Comparison of ENCODE assay signal across 18 cellular contexts in genomic region chr15:76502678-76503077, GRCh38.
DNase-seq lines count a peak whose midpoint lies in the region; ATAC-seq, FAIRE-seq and TF ChIP-seq lines count a peak whose summit lies in the region.
"Had no signal": no experiment of that assay in that cellular context is flagged by ENCODE, and none has a peak within 500 bp of the region (broad histone marks: within the 10 kb centered on the region; RNA-seq: fewer than 3 reads in every experiment).

No MANE protein-coding gene starts in this region.

- TF ChIP-seq POLR2A in right lobe of liver (IDR thresholded peaks at IDR 0.05) = no peak
- no peak for TF ChIP-seq POLR2A in HepG2 (IDR thresholded peaks at IDR 0.05; ENCODE audit: insufficient read depth in 1 of 2, low read depth in 2 of 2, low read length in 2 of 2)
- TF ChIP-seq POLR2A in endothelial cell of umbilical vein (IDR thresholded peaks at IDR 0.05; ENCODE audit: low read depth, low read length) = no peak

- H3K27ac ChIP-seq in right lobe of liver (no peak overlapping the region), HepG2 (ENCODE audit: extremely low read length, insufficient read depth, low read length) (no peak overlapping the region), endothelial cell of umbilical vein (ENCODE audit: insufficient read depth, low read depth, low read length) (no peak overlapping the region)

- H3K9me3 ChIP-seq in right lobe of liver (no peaks in the 10 kb centered on the region), HepG2 (ENCODE audit: low read length) (no peaks in the 10 kb centered on the region), endothelial cell of umbilical vein (replicated peaks; ENCODE audit: control insufficient read depth, insufficient read depth, low read length) (no peaks in the 10 kb centered on the region)
- H3K9me3 ChIP-seq: HAP-1 had no signal

- POLR2A ChIA-PET in HepG2 (lab: Yijun Ruan, JAX) (no interaction called here), endothelial cell of umbilical vein (lab: Charles Lee) (no interaction called here)

- H3K4me3 ChIP-seq in right lobe of liver (no peak overlapping the region), HepG2 (replicated peaks in 1 of 3; ENCODE audit: insufficient read depth in 1 of 3, low read depth in 2 of 3, low read length in 3 of 3) (no peak overlapping the region), endothelial cell of umbilical vein (replicated peaks in 1 of 3; ENCODE audit: insufficient read depth in 1 of 3, low read depth in 1 of 3, low read length in 3 of 3) (no peak overlapping the region)
- H3K4me3 ChIP-seq: HAP-1 had no signal

- no TSS peak for BruUV-seq in HepG2 (replicated peaks; lab: Mats Ljungman, UMichigan)
- BruUV-seq in endothelial cell of umbilical vein (replicated peaks; lab: Mats Ljungman, UMichigan) = no TSS peak

- H3K36me3 Mint-ChIP-seq in activated CD4-positive, alpha-beta T cell treated with anti-CD3 and anti-CD28 coated beads, Interleukin-2, amount 10 ng/mL, durations not matched to agents 24 days and 14 days (ENCODE audit: low read depth) = peaks cover 3% of the 10 kb centered on the region
- H3K36me3 Mint-ChIP-seq in chondrocyte (ENCODE audit: low read depth) = no peaks in the 10 kb centered on the region

- TF ChIP-seq CTCF in right lobe of liver (IDR thresholded peaks at IDR 0.05) (no peak), HepG2 (CRISPR knock-in tag; IDR thresholded peaks at IDR 0.05) (no peak), endothelial cell of umbilical vein (IDR thresholded peaks at IDR 0.05; ENCODE audit: extremely low read depth in 1 of 2, insufficient read depth in 1 of 2, low read depth in 1 of 2, low read length in 2 of 2) (no peak), chondrocyte (IDR thresholded peaks at IDR 0.05) (no peak)

- 66% methylated on average over 2 of the region's 3 CpGs for WGBS in right lobe of liver (ENCODE audit: insufficient coverage, low coverage, low lambda C conversion rate, missing lambda C conversion rate)
- 86% methylated on average over 3 of the region's 3 CpGs for WGBS in HepG2 (ENCODE audit: low lambda C conversion rate)

- H3K36me3 ChIP-seq in right lobe of liver = no peaks in the 10 kb centered on the region
- H3K36me3 ChIP-seq in HepG2 (replicated peaks in 1 of 2; ENCODE audit: control insufficient read depth in 1 of 2, insufficient read depth in 2 of 2, low read length in 2 of 2) = no peaks in the 10 kb centered on the region
- H3K36me3 ChIP-seq in endothelial cell of umbilical vein (ENCODE audit: control insufficient read depth in 2 of 2, extremely low read depth in 1 of 2, insufficient read depth in 2 of 2, low read length in 2 of 2) = no peaks in the 10 kb centered on the region
- H3K36me3 ChIP-seq: HAP-1 had no signal

- no peak for DNase-seq in right lobe of liver
- no peak for DNase-seq in HepG2 (ENCODE audit: low spot score)
- peak; percentile 34 for DNase-seq in endothelial cell of umbilical vein (ENCODE audit: low read depth, low spot score)
- DNase-seq in pulmonary artery endothelial cell (ENCODE audit: low read depth, low spot score) = peak; percentile 3
- no peak for DNase-seq in activated CD4-positive, alpha-beta T cell treated with anti-CD3 and anti-CD28 coated beads, Interleukin-2, amount 10 ng/mL, durations not matched to agents 24 days and 14 days
- no peak for DNase-seq in chondrocyte (ENCODE audit: low spot score)
- DNase-seq: C1 segment of cervical spinal cord; Calu3; CD4-positive, alpha-beta memory T cell; COR-L47; DMS153; DND-41; GOT3; HFFc6 had no signal

- TF ChIP-seq RAD21 in HepG2 (CRISPR knock-in tag; IDR thresholded peaks at IDR 0.05) = no peak

- dilution Hi-C loops in endothelial cell of umbilical vein (cut with MboI; ENCODE audit: extremely low pct_ligation_motif_present, low sequenced_read_pairs) = no loop called here

- no peaks in the 10 kb centered on the region for H3K4me1 Mint-ChIP-seq in activated CD4-positive, alpha-beta T cell treated with anti-CD3 and anti-CD28 coated beads, Interleukin-2, amount 10 ng/mL, durations not matched to agents 24 days and 14 days
- H3K4me1 Mint-ChIP-seq in chondrocyte (ENCODE audit: low read depth) = peaks cover 6% of the 10 kb centered on the region
- H3K4me1 Mint-ChIP-seq: CD4-positive, alpha-beta memory T cell had no signal

- H3K27me3 ChIP-seq in right lobe of liver = no peaks in the 10 kb centered on the region
- H3K27me3 ChIP-seq in HepG2 (ENCODE audit: control insufficient read depth in 1 of 2, insufficient read depth in 2 of 2, low read length in 2 of 2) = no peaks in the 10 kb centered on the region; a peak in 1 of 5 replicates
- H3K27me3 ChIP-seq in endothelial cell of umbilical vein (ENCODE audit: control insufficient read depth in 2 of 2, insufficient read depth in 2 of 2, low read length in 2 of 2) = no peaks in the 10 kb centered on the region

- no peaks in the 10 kb centered on the region for H3K27me3 Mint-ChIP-seq in activated CD4-positive, alpha-beta T cell treated with anti-CD3 and anti-CD28 coated beads, Interleukin-2, amount 10 ng/mL, durations not matched to agents 24 days and 14 days
- no peaks in the 10 kb centered on the region for H3K27me3 Mint-ChIP-seq in chondrocyte (ENCODE audit: low read depth)
- H3K27me3 Mint-ChIP-seq: CD4-positive, alpha-beta memory T cell had no signal

- FAIRE-seq in HepG2 (lab: Jason Lieb, UNC) = no peak
- no peak for FAIRE-seq in endothelial cell of umbilical vein (lab: Jason Lieb, UNC)
- FAIRE-seq: G401.6, GM12892, H54 had no signal

- H3K4me1 ChIP-seq in right lobe of liver (no peaks in the 10 kb centered on the region), HepG2 (ENCODE audit: insufficient read depth, low read length) (no peaks in the 10 kb centered on the region), endothelial cell of umbilical vein (ENCODE audit: control insufficient read depth, extremely low read depth, insufficient read depth, low read length) (no peaks in the 10 kb centered on the region)
- H3K4me1 ChIP-seq: HAP-1 had no signal

- peak; percentile 49 to 73 (median 64) for ATAC-seq in right lobe of liver
- ATAC-seq in HepG2 = no peak

- H2AFZ ChIP-seq in HepG2 (ENCODE audit: low read length) (no peak overlapping the region), endothelial cell of umbilical vein (ENCODE audit: low read depth, low read length) (no peak overlapping the region)

- in situ Hi-C loops in HepG2 (cut with HindIII; ENCODE audit: extremely low pct_ligation_motif_present, low pct_unique_long_range_greater_than_20kb) = no loop called here

- CTCF ChIA-PET in HepG2 (lab: Yijun Ruan, JAX; ENCODE audit: low intra/inter-chr PET ratio, low total read pairs) = no interaction called here
- CTCF ChIA-PET in endothelial cell of umbilical vein (lab: Charles Lee) = interaction anchor here (1.1 to 2.3 kb wide), 3 partner anchors 10 to 16 kb away, joined by 3 to 8 read pairs (median 5); no protein-coding TSS in a partner anchor

- H3K4me3 Mint-ChIP-seq in activated CD4-positive, alpha-beta T cell treated with anti-CD3 and anti-CD28 coated beads, Interleukin-2, amount 10 ng/mL, durations not matched to agents 24 days and 14 days = no peak overlapping the region
- H3K4me3 Mint-ChIP-seq in chondrocyte (ENCODE audit: unreplicated experiment) = no peak overlapping the region
- H3K4me3 Mint-ChIP-seq: CD4-positive, alpha-beta memory T cell; HFFc6 had no signal

- H4K20me1 ChIP-seq in HepG2 (ENCODE audit: insufficient read depth, low read length) (no peaks in the 10 kb centered on the region), endothelial cell of umbilical vein (replicated peaks; ENCODE audit: control insufficient read depth, extremely low read depth, insufficient read depth, low read length) (no peaks in the 10 kb centered on the region)

- H3K9ac ChIP-seq in HepG2 (ENCODE audit: insufficient read depth, low read depth, low read length) (no peak overlapping the region), endothelial cell of umbilical vein (replicated peaks; ENCODE audit: extremely low read depth, insufficient read depth, low read length) (no peak overlapping the region)

- no peak overlapping the region for H3K4me2 ChIP-seq in HepG2 (ENCODE audit: low read depth, low read length)
- H3K4me2 ChIP-seq in endothelial cell of umbilical vein (ENCODE audit: insufficient read depth, low read length) = no peak overlapping the region

- TF ChIP-seq EP300 in HepG2 (IDR thresholded peaks at IDR 0.05; ENCODE audit: low read depth in 2 of 2, low read length in 2 of 2) = no peak
- no peak for TF ChIP-seq EP300 in HepG2 (CRISPR knock-in tag; IDR thresholded peaks at IDR 0.05; ENCODE audit: borderline replicate concordance)

- no peak overlapping the region for H3K27ac Mint-ChIP-seq in activated CD4-positive, alpha-beta T cell treated with anti-CD3 and anti-CD28 coated beads, Interleukin-2, amount 10 ng/mL, durations not matched to agents 24 days and 14 days
- H3K27ac Mint-ChIP-seq in chondrocyte (ENCODE audit: unreplicated experiment) = no peak overlapping the region
- H3K27ac Mint-ChIP-seq: CD4-positive, alpha-beta memory T cell; HFFc6 had no signal

- no peaks in the 10 kb centered on the region for H3K9me1 ChIP-seq in endothelial cell of umbilical vein (replicated peaks; ENCODE audit: control insufficient read depth, extremely low read depth, insufficient read depth, low read length)

- H3K9me3 Mint-ChIP-seq in activated CD4-positive, alpha-beta T cell treated with anti-CD3 and anti-CD28 coated beads, Interleukin-2, amount 10 ng/mL, durations not matched to agents 24 days and 14 days = no peaks in the 10 kb centered on the region
- peaks cover 3% of the 10 kb centered on the region for H3K9me3 Mint-ChIP-seq in chondrocyte (ENCODE audit: low read depth)
- H3K9me3 Mint-ChIP-seq: HFFc6 had no signal

- H3K79me2 ChIP-seq in HepG2 (ENCODE audit: insufficient read depth, low read length) = no peaks in the 10 kb centered on the region
- H3K79me2 ChIP-seq in endothelial cell of umbilical vein (ENCODE audit: control insufficient read depth, insufficient read depth, low read length) = no peaks in the 10 kb centered on the region

- intact Hi-C loops in right lobe of liver (cut with DNase I) (no loop called here), HepG2 (cut with micrococcal nuclease; ENCODE audit: unreplicated experiment) (no loop called here), endothelial cell of umbilical vein (cut with micrococcal nuclease) (no loop called here)
- intact Hi-C loops in activated CD4-positive, alpha-beta T cell treated with anti-CD3 and anti-CD28 coated beads, Interleukin-2, amount 10 ng/mL, durations not matched to agents 24 days and 14 days (cut with micrococcal nuclease) = no loop called here

TF ChIP-seq in endothelial cell of umbilical vein, 7 proteins besides CTCF, POLR2A, EP300 and RAD21 (continues in another document):
- TF ChIP-seq POLR2AphosphoS5 (IDR thresholded peaks at IDR 0.05; ENCODE audit: insufficient read depth, low read depth, low read length) = no peak
- TF ChIP-seq MYC (IDR thresholded peaks at IDR 0.05; ENCODE audit: low read depth, low read length) = no peak
- TF ChIP-seq MAX (IDR thresholded peaks at IDR 0.05; ENCODE audit: insufficient read depth, insufficient read length) = no peak
- no peak for TF ChIP-seq GATA2 (IDR thresholded peaks at IDR 0.05; ENCODE audit: insufficient read depth, insufficient read length, low read depth, low read length)
- TF ChIP-seq FOS (IDR thresholded peaks at IDR 0.05; ENCODE audit: borderline replicate concordance, insufficient read depth, low read length) = no peak

Comparison
In these comparisons a context has a peak if more than half of its experiments do, and no peak if none do; other contexts are left out.
1. DNase-seq: peak in endothelial cell of umbilical vein (single experiment) and pulmonary artery endothelial cell (single experiment); none in right lobe of liver (0 of 3), HepG2 (single experiment), activated CD4-positive, alpha-beta T cell treated with anti-CD3 and anti-CD28 coated beads, Interleukin-2, amount 10 ng/mL, durations not matched to agents 24 days and 14 days (single experiment) and chondrocyte (single experiment).